ENCODE assay signal across 1 cellular context in the genomic region with DNA sequence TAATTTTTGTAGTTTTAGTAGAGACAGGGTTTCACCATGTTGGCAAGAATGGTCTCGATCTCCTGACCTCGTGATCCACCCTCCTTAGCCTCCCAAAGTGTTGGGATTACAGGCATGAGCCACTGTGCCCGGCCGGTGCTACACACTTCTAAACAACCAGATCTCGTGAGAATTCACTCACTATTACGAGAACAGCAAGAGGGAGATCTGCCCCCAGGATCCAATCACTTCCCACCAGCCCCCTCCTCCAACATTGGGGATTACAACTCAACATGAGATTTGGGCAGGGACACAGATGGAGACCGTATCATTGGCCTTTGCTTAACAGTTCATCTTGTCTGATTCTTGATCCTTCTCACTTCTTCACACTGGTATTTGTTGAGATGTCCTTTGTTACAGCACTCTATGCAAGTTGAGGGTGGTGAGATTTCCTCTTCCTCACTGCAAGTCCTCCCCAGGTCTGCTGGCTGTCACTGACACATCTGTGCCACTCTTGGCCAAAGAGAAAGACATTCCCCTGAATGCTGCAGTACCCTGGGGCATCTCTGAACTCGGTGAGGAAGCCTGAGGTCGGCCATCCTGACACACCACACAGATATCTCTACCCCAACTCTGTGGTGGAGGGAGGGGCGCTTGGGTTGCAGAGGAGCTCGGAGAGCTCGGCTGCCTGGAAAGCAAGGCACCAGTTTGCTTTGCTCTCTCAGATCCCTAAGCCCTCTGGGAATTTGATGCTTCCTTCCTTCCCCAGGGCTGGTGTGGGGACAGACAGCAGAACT.
TF ChIP-seq lines count a peak whose summit lies in the region.

No MANE protein-coding gene starts in this region.

TF ChIP-seq in H1, 55 proteins besides CTCF, POLR2A, EP300 and RAD21:
- TF ChIP-seq SIX5 (IDR thresholded peaks at IDR 0.05; ENCODE audit: low read depth, low read length) (no peak), ZNF274 (IDR thresholded peaks at IDR 0.05; ENCODE audit: borderline replicate concordance, extremely low read depth, low read length) (no peak), SP1 (IDR thresholded peaks at IDR 0.05; ENCODE audit: low read depth, low read length) (no peak), HDAC6 (IDR thresholded peaks at IDR 0.05; ENCODE audit: low read depth, low read length) (no peak), RFX5 (IDR thresholded peaks at IDR 0.05; ENCODE audit: borderline replicate concordance, low read depth, low read length) (no peak), RNF2 (IDR thresholded peaks at IDR 0.05; ENCODE audit: borderline replicate concordance, low read depth, low read length, missing control alignments, poor library complexity, severe bottlenecking) (no peak), POLR2AphosphoS5 (IDR thresholded peaks at IDR 0.05; ENCODE audit: low read depth, low read length) (no peak), RXRA (IDR thresholded peaks at IDR 0.05; ENCODE audit: insufficient read depth, low read depth, low read length) (no peak), SIN3A (conservative IDR thresholded peaks at IDR 0.05 in 1 of 2, IDR thresholded peaks at IDR 0.05 in 1 of 2; ENCODE audit: low read depth in 1 of 2, low read length in 2 of 2) (no peak), JUND (IDR thresholded peaks at IDR 0.05; ENCODE audit: low read length) (no peak), EGR1 (IDR thresholded peaks at IDR 0.05; ENCODE audit: borderline replicate concordance, low read depth, low read length) (no peak), EZH2 (IDR thresholded peaks at IDR 0.05; ENCODE audit: low read depth, low read length, severe bottlenecking) (no peak), TAF7 (optimal IDR thresholded peaks at IDR 0.05; ENCODE audit: borderline replicate concordance, low read depth, low read length) (no peak)
TF ChIP-seq in H1: peak in this region for 0.
